18 cellular contexts compared by ENCODE assay signal in genomic region chr6:119145111-119145510, GRCh38.
DNase-seq lines count a peak whose midpoint lies in the region; ATAC-seq, FAIRE-seq and TF ChIP-seq lines count a peak whose summit lies in the region.
"Had no signal": no experiment of that assay in that cellular context is flagged by ENCODE, and none has a peak within 500 bp of the region (broad histone marks: within the 10 kb centered on the region; RNA-seq: fewer than 3 reads in every experiment).

No MANE protein-coding gene starts in this region.

- no peak overlapping the region for H3K18ac ChIP-seq in H1 (ENCODE audit: extremely low read depth, low read length)

- 0 out of 7 replicates have a peak, but pooled peaks cover 0 to 2% (median 0%) of the 10 kb centered on the region in 4 experiments for H3K4me1 ChIP-seq in H1 (replicated peaks in 1 of 4; ENCODE audit: control insufficient read depth in 3 of 4, insufficient read depth in 4 of 4, low read length in 3 of 4)

- no peak overlapping the region for H3K14ac ChIP-seq in H1 (ENCODE audit: insufficient read length)

- no peaks in the 10 kb centered on the region for H4K20me1 ChIP-seq in H1 (replicated peaks in 1 of 2; ENCODE audit: control insufficient read depth in 1 of 2, insufficient read depth in 2 of 2, low read length in 2 of 2)

- H3K27ac ChIP-seq in H1 (ENCODE audit: low read depth, low read length), result no peak overlapping the region
- H3K27ac ChIP-seq: body of pancreas, lower lobe of right lung, transverse colon had no signal

- H4K8ac ChIP-seq in H1 (ENCODE audit: extremely low read depth, insufficient read depth, low read length), result no peak overlapping the region

- H2AFZ ChIP-seq in H1 (ENCODE audit: low read length), result 0 out of 2 replicates have a peak overlapping the region, but pooled peaks have one; percentile 6

- no peak overlapping the region for H3K23ac ChIP-seq in H1 (ENCODE audit: insufficient read length)

- H3K4me2 ChIP-seq in H1 (ENCODE audit: insufficient read depth in 1 of 2, low read depth in 2 of 2, low read length in 2 of 2), result no peak overlapping the region

- H3K4ac ChIP-seq in H1 (replicated peaks; ENCODE audit: insufficient read length, low read depth, low read length), result no peak overlapping the region

- no peak overlapping the region for H2BK5ac ChIP-seq in H1 (ENCODE audit: low read depth, low read length)

- no peak for FAIRE-seq in H1 (lab: Jason Lieb, UNC)

- no peak for TF ChIP-seq CTCF in H1 (IDR thresholded peaks at IDR 0.05; ENCODE audit: control extremely low read depth in 1 of 3, insufficient read depth in 1 of 3, low read depth in 1 of 3, low read length in 3 of 3)

- DNase-seq in AML-193 (lab: John Stamatoyannopoulos, UW), result peak; percentile 57 to 58
- peak; percentile 9 for DNase-seq in Daoy (ENCODE audit: low read depth)
- DNase-seq in OCI-M1 (lab: John Stamatoyannopoulos, UW), result peak; percentile 68
- peak in 1 of 2 experiments; percentile 28 for DNase-seq in H1 (ENCODE audit: low read depth in 1 of 2, low spot score in 2 of 2)
- DNase-seq in NCI-H2227 treated with DMSO at 0.1 percent for 48 hours (lab: John Stamatoyannopoulos, UW), result no peak
- no peak for DNase-seq in activated CD4-positive, CD25-positive, alpha-beta regulatory T cell (lab: John Stamatoyannopoulos, UW)
- DNase-seq: activated CD8-positive, alpha-beta memory T cell treated with anti-CD3 and anti-CD28 coated beads, Interleukin-2, amount 50 U/mL, for 48 hours; activated naive CD4-positive, alpha-beta T cell treated with anti-CD3 and anti-CD28 coated beads, Interleukin-2, amount 50 U/mL, for 16 hours; body of pancreas; cortex of kidney; DMS79 treated with DMSO at 0.1 percent for 48 hours; lower lobe of right lung; NCI-H1436 treated with DMSO at 0.1 percent for 48 hours; transverse colon had no signal

- POLR2A ChIA-PET in H1 (lab: Charles Lee; ENCODE audit: partially characterized antibody), result no interaction called here

- H3K79me2 ChIP-seq in H1 (ENCODE audit: control insufficient read depth in 1 of 2, insufficient read depth in 2 of 2, low read length in 2 of 2), result no peaks in the 10 kb centered on the region

- H3K79me1 ChIP-seq in H1 (ENCODE audit: low read depth, low read length), result no peaks in the 10 kb centered on the region

- 44% methylated on average over 2 of the region's 2 CpGs; no CpG with 5 or more reads in 1 of the 2 experiments for WGBS in H1 (ENCODE audit: extremely low coverage in 1 of 2, insufficient coverage in 1 of 2, insufficient read length in 1 of 2, insufficient replicate concordance in 2 of 2, low coverage in 1 of 2, low lambda C conversion rate in 2 of 2, missing lambda C conversion rate in 1 of 2), 2 experiments

- no peak for ATAC-seq in HG03139 (IDR thresholded peaks at IDR 0.05; ENCODE audit: unreplicated experiment)
- ATAC-seq in GM19023 (IDR thresholded peaks at IDR 0.05; ENCODE audit: unreplicated experiment), result no peak
- ATAC-seq: body of pancreas; lower lobe of right lung; natural killer cell treated with Interleukin-12 subunit alpha and Interleukin-12 subunit beta and Interleukin-15 and Interleukin-18, amount 100 ng/mL, for 72 hours; WTC11 had no signal

- no peak overlapping the region for H4K5ac ChIP-seq in H1 (ENCODE audit: insufficient read length, low read depth, low read length)

- no peaks in the 10 kb centered on the region for H3K36me3 ChIP-seq in H1 (ENCODE audit: control insufficient read depth in 2 of 4, insufficient read depth in 4 of 4, low read length in 3 of 4)
- H3K36me3 ChIP-seq: lower lobe of right lung, transverse colon had no signal

- no peak for TF ChIP-seq RAD21 in H1 (IDR thresholded peaks at IDR 0.05 in 1 of 2, conservative IDR thresholded peaks at IDR 0.05 in 1 of 2; ENCODE audit: low read depth in 2 of 2, low read length in 2 of 2)

- TF ChIP-seq EP300 in H1 (IDR thresholded peaks at IDR 0.05; ENCODE audit: borderline replicate concordance in 1 of 2, low read depth in 2 of 2, low read length in 2 of 2), result no peak

- no peak overlapping the region for H4K91ac ChIP-seq in H1 (replicated peaks; ENCODE audit: insufficient read length, low read length)

- H2BK12ac ChIP-seq in H1 (ENCODE audit: low read depth, low read length), result no peak overlapping the region

- no peaks in the 10 kb centered on the region for H3K27me3 ChIP-seq in H1 (replicated peaks in 1 of 4; ENCODE audit: control insufficient read depth in 3 of 4, extremely low read depth in 1 of 4, insufficient read depth in 3 of 4, low read length in 3 of 4)
- H3K27me3 ChIP-seq: body of pancreas, transverse colon had no signal

- H2BK20ac ChIP-seq in H1 (ENCODE audit: low read length), result no peak overlapping the region

- no peak overlapping the region for H3K9ac ChIP-seq in H1 (replicated peaks in 1 of 4; ENCODE audit: extremely low read depth in 1 of 4, low read depth in 3 of 4, low read length in 3 of 4)

- no peak overlapping the region for H3K4me3 ChIP-seq in H1 (ENCODE audit: extremely low read depth in 1 of 4, insufficient read depth in 2 of 4, low read depth in 3 of 4, low read length in 4 of 4)
- H3K4me3 ChIP-seq: body of pancreas, lower lobe of right lung, transverse colon had no signal

- no peak overlapping the region for H2BK15ac ChIP-seq in H1 (ENCODE audit: low read length)

- H3K9me3 ChIP-seq in H1 (ENCODE audit: insufficient read depth in 2 of 2, low read depth in 1 of 2, low read length in 1 of 2), result no peaks in the 10 kb centered on the region
- H3K9me3 ChIP-seq: body of pancreas, lower lobe of right lung, transverse colon had no signal

- no peak overlapping the region for H2BK120ac ChIP-seq in H1 (replicated peaks; ENCODE audit: low read depth, low read length)

- H3K56ac ChIP-seq in H1 (replicated peaks; ENCODE audit: insufficient read length, low read depth, low read length), result no peak overlapping the region

- CTCF ChIA-PET in H1 (lab: Charles Lee; ENCODE audit: partially characterized antibody), result interaction anchor here (0.6 to 1.8 kb wide), 5 partner anchors 12 to 581 kb away, joined by 3 to 4 read pairs (median 3); no protein-coding TSS in a partner anchor

- TF ChIP-seq POLR2A in H1 (IDR thresholded peaks at IDR 0.05; ENCODE audit: control extremely low read depth in 1 of 2, low read depth in 2 of 2, low read length in 2 of 2), result no peak

- no peak overlapping the region for H2AK5ac ChIP-seq in H1 (ENCODE audit: low read depth, low read length)

- H3K23me2 ChIP-seq in H1 (ENCODE audit: low read depth, low read length), result no peaks in the 10 kb centered on the region

TF ChIP-seq in H1, 55 proteins besides CTCF, POLR2A, EP300 and RAD21:
- no peak for TF ChIP-seq TAF7 (optimal IDR thresholded peaks at IDR 0.05; ENCODE audit: borderline replicate concordance, low read depth, low read length)
- no peak for TF ChIP-seq CEBPB (IDR thresholded peaks at IDR 0.05; ENCODE audit: low read depth, low read length)
- no peak for TF ChIP-seq TBP (IDR thresholded peaks at IDR 0.05; ENCODE audit: low read depth, low read length)
- TF ChIP-seq SIRT6 (IDR thresholded peaks at IDR 0.05; ENCODE audit: low read length), result no peak
- TF ChIP-seq KDM4A (IDR thresholded peaks at IDR 0.05; ENCODE audit: low read depth, low read length, severe bottlenecking), result no peak
- TF ChIP-seq CTBP2 (IDR thresholded peaks at IDR 0.05; ENCODE audit: borderline replicate concordance, insufficient read depth, insufficient read length, low read length), result no peak
- TF ChIP-seq FOSL1 (IDR thresholded peaks at IDR 0.05; ENCODE audit: insufficient read depth, low read depth, low read length), result no peak
- TF ChIP-seq GABPA (IDR thresholded peaks at IDR 0.05; ENCODE audit: borderline replicate concordance, insufficient read depth, low read length), result no peak
- TF ChIP-seq POU5F1 (IDR thresholded peaks at IDR 0.05; ENCODE audit: low read depth, low read length), result no peak
- no peak for TF ChIP-seq JUN (IDR thresholded peaks at IDR 0.05; ENCODE audit: low read depth, low read length)
- TF ChIP-seq EZH2 (IDR thresholded peaks at IDR 0.05; ENCODE audit: low read depth, low read length, severe bottlenecking), result no peak

Comparison
In these comparisons a context has a peak if more than half of its experiments do, and no peak if none do; other contexts are left out.
1. DNase-seq: peak in AML-193 (2 of 2), Daoy (single experiment) and OCI-M1 (single experiment); none in NCI-H2227 treated with DMSO at 0.1 percent for 48 hours (single experiment) and activated CD4-positive, CD25-positive, alpha-beta regulatory T cell (0 of 4).